In genomic region chr2:57828221-57828620, GRCh38 we compare ENCODE assay signal across 1 cellular context.
TF ChIP-seq lines count a peak whose summit lies in the region.

No MANE protein-coding gene starts in this region.

TF ChIP-seq in HepG2, 621 proteins besides CTCF, POLR2A, EP300 and RAD21:
- TF ChIP-seq KLF11 (CRISPR knock-in tag; IDR thresholded peaks at IDR 0.05), result no peak
- TF ChIP-seq RFX3 (CRISPR knock-in tag; IDR thresholded peaks at IDR 0.05), result no peak
- no peak for TF ChIP-seq ZNF816 (CRISPR knock-in tag; IDR thresholded peaks at IDR 0.05; ENCODE audit: borderline replicate concordance)
- TF ChIP-seq ZNF446 (CRISPR knock-in tag; IDR thresholded peaks at IDR 0.05), result no peak
- TF ChIP-seq SIX1 (CRISPR knock-in tag; IDR thresholded peaks at IDR 0.05; ENCODE audit: borderline replicate concordance), result no peak
- no peak for TF ChIP-seq GLI4 (CRISPR knock-in tag; IDR thresholded peaks at IDR 0.05; ENCODE audit: borderline replicate concordance)
